33 cellular contexts compared by ENCODE assay signal in genomic region chr2:187590175-187590574, GRCh38. TPM values are rescaled to one million over a fixed set of nuclear protein-coding genes. Genes with fewer than 3 reads are reported as not detected.
"Had no signal": no experiment of that assay in that cellular context is flagged by ENCODE, and none has a peak within 500 bp of the region (broad histone marks: within the 10 kb centered on the region; RNA-seq: fewer than 3 reads in every experiment).

No MANE protein-coding gene starts in this region.

- H3K27me3 ChIP-seq: adrenal gland, ascending aorta, body of pancreas, brain microvascular endothelial cell, breast epithelium, cardiac muscle cell had no signal

- H3K27ac ChIP-seq: adrenal gland, ascending aorta, body of pancreas, brain microvascular endothelial cell, breast epithelium, cardiac muscle cell had no signal

- ATAC-seq: activated naive CD4-positive, alpha-beta T cell treated with anti-CD3 and anti-CD28 coated beads, Interleukin-2, amount 50 U/mL, for 72 hours; activated naive CD8-positive, alpha-beta T cell treated with anti-CD3 and anti-CD28 coated beads, Interleukin-2, amount 50 U/mL, for 24 hours; activated T-cell treated with anti-CD3 and anti-CD28 coated beads, Interleukin-2, amount 50 U/mL, for 4 hours; activated T-cell treated with anti-CD3 and anti-CD28 coated beads, Interleukin-2, amount 50 U/mL, for 72 hours; activated T-helper 17 cell treated with anti-CD3 and anti-CD28 coated beads, Interleukin-2, amount 50 U/mL, for 72 hours; body of pancreas had no signal

- FAIRE-seq: astrocyte, bronchial epithelial cell had no signal

- H3K4me1 ChIP-seq: adrenal gland, body of pancreas, breast epithelium had no signal

- DNase-seq: activated effector memory CD4-positive, alpha-beta T cell treated with anti-CD3 and anti-CD28 coated beads, Interleukin-2, amount 50 U/mL, for 16 hours; activated gamma-delta T cell; activated gamma-delta T cell treated with Interleukin-2 at 50 U/mL for 16 hours; activated naive CD4-positive, alpha-beta T cell; activated naive CD4-positive, alpha-beta T cell treated with anti-CD3 and anti-CD28 coated beads for 36 hours; activated naive CD4-positive, alpha-beta T cell treated with anti-CD3 and anti-CD28 coated beads, Interleukin-2, amount 10 ng/mL, durations not matched to agents 7 days and 5 days; activated naive CD4-positive, alpha-beta T cell treated with anti-CD3 and anti-CD28 coated beads, Interleukin-2, amount 50 U/mL, for 16 hours; activated naive CD4-positive, alpha-beta T cell treated with Interleukin-2 at 50 U/mL for 16 hours; activated naive CD8-positive, alpha-beta T cell treated with anti-CD3 and anti-CD28 coated beads for 36 hours; activated naive CD8-positive, alpha-beta T cell treated with anti-CD3 and anti-CD28 coated beads, Interleukin-2, amount 10 ng/mL, durations not matched to agents 7 days and 5 days; activated naive CD8-positive, alpha-beta T cell treated with anti-CD3 and anti-CD28 coated beads, Interleukin-2, amount 50 U/mL, for 24 hours; activated T-cell treated with anti-CD3 and anti-CD28 coated beads, Interleukin-2, amount 50 U/mL, for 1 hour; activated T-cell treated with anti-CD3 and anti-CD28 coated beads, Interleukin-2, amount 50 U/mL, for 24 hours; activated T-cell treated with anti-CD3 and anti-CD28 coated beads, Interleukin-2, amount 50 U/mL, for 4 hours; activated T-cell treated with anti-CD3 and anti-CD28 coated beads, Interleukin-2, amount 50 U/mL, for 48 hours; activated T-cell treated with anti-CD3 and anti-CD28 coated beads, Interleukin-2, amount 50 U/mL, for 72 hours; adrenal gland; amniotic stem cell; amygdala; anterior cingulate cortex; aorta; body of pancreas; brain microvascular endothelial cell; caudate nucleus; central memory CD4-positive, alpha-beta T cell; cerebellar nuclear complex had no signal

- H3K36me3 ChIP-seq: adrenal gland, ascending aorta, brain microvascular endothelial cell, breast epithelium, cardiac muscle cell had no signal

- H3K9me3 ChIP-seq: ascending aorta, body of pancreas, breast epithelium had no signal

- H3K4me3 ChIP-seq: adrenal gland, ascending aorta, body of pancreas, breast epithelium, cardiac muscle cell had no signal

RNA-seq across cellular contexts. Expression of gene TFPI, which starts 35.9 kb away (rescaled TPM):
- total RNA-seq: activated naive CD4-positive, alpha-beta T cell treated with anti-CD3 and anti-CD28 coated beads for 36 hours; activated naive CD8-positive, alpha-beta T cell treated with anti-CD3 and anti-CD28 coated beads for 36 hours had no signal
